ENCODE assay signal across 12 cellular contexts in genomic region chr20:57682184-57683038, GRCh38. TPM values are rescaled to one million over a fixed set of nuclear protein-coding genes. Genes with fewer than 3 reads are reported as not detected.
DNase-seq lines count a peak whose midpoint lies in the region; ATAC-seq, FAIRE-seq and TF ChIP-seq lines count a peak whose summit lies in the region.
"Had no signal": no experiment of that assay in that cellular context is flagged by ENCODE, and none has a peak within 500 bp of the region (broad histone marks: within the 10 kb centered on the region; RNA-seq: fewer than 3 reads in every experiment).

No MANE protein-coding gene starts in this region.

- no peaks in the 10 kb centered on the region for H3K9me3 ChIP-seq in left ventricle myocardium inferior (replicated peaks)
- H3K9me3 ChIP-seq: body of pancreas had no signal

- ATAC-seq in Right ventricle myocardium superior (ENCODE audit: poor library complexity) (no peak), HG03025 (IDR thresholded peaks at IDR 0.05; ENCODE audit: low FRiP score, unreplicated experiment) (peak; percentile 32)
- ATAC-seq in central memory CD8-positive, alpha-beta T cell (replicated peaks; ENCODE audit: extremely low read depth, poor library complexity, severe bottlenecking), result no peak
- ATAC-seq: body of pancreas had no signal

- H3K36me3 Mint-ChIP-seq in central memory CD8-positive, alpha-beta T cell (ENCODE audit: insufficient read depth), result peaks cover 3% of the 10 kb centered on the region

- no peak for DNase-seq in left ventricle myocardium inferior
- DNase-seq in Right ventricle myocardium superior, result no peak
- DNase-seq in central memory CD8-positive, alpha-beta T cell (ENCODE audit: low spot score in 2 of 2), result no peak
- no peak for DNase-seq in urothelium cell line (ENCODE audit: low spot score)
- no peak for DNase-seq in activated CD8-positive, alpha-beta memory T cell treated with anti-CD3 and anti-CD28 coated beads, Interleukin-2, amount 50 U/mL, for 4 hours
- no peak for DNase-seq in NCI-H2227 treated with DMSO at 0.1 percent for 48 hours (lab: John Stamatoyannopoulos, UW)
- DNase-seq in SK-N-DZ (ENCODE audit: low spot score), result no peak
- DNase-seq: ACHN, NCI-H1436 treated with DMSO at 0.1 percent for 48 hours had no signal

- H3K4me1 ChIP-seq in left ventricle myocardium inferior, result peaks cover 78% of the 10 kb centered on the region

- peak; percentile 58 for FAIRE-seq in urothelium cell line (lab: Jason Lieb, UNC)

- H3K9me3 Mint-ChIP-seq in central memory CD8-positive, alpha-beta T cell, result no peaks in the 10 kb centered on the region

- no peak overlapping the region for H3K4me3 Mint-ChIP-seq in central memory CD8-positive, alpha-beta T cell

- intact Hi-C loops in left ventricle myocardium inferior (cut with micrococcal nuclease) (no loop called here), Right ventricle myocardium superior (cut with DNase I) (no loop called here)

- H3K4me1 Mint-ChIP-seq in central memory CD8-positive, alpha-beta T cell, result peaks cover 17% of the 10 kb centered on the region

- H3K27ac ChIP-seq in left ventricle myocardium inferior (replicated peaks), result peak overlapping the region; percentile 50
- H3K27ac ChIP-seq: body of pancreas had no signal

- no peak overlapping the region for H3K4me3 ChIP-seq in left ventricle myocardium inferior
- H3K4me3 ChIP-seq: body of pancreas, skin epidermis had no signal

- H3K36me3 ChIP-seq in left ventricle myocardium inferior, result no peaks in the 10 kb centered on the region

- TF ChIP-seq CTCF in left ventricle myocardium inferior (IDR thresholded peaks at IDR 0.05; ENCODE audit: borderline replicate concordance), result no peak

- peak overlapping the region; percentile 17 for H3K27ac Mint-ChIP-seq in central memory CD8-positive, alpha-beta T cell (ENCODE audit: low read depth)

- H3K27me3 Mint-ChIP-seq in central memory CD8-positive, alpha-beta T cell, result peaks cover 28% of the 10 kb centered on the region

- H3K27me3 ChIP-seq in left ventricle myocardium inferior (ENCODE audit: low read depth), result no peaks in the 10 kb centered on the region
- H3K27me3 ChIP-seq: body of pancreas had no signal

RNA-seq across cellular contexts. Expression of gene PMEPA1, which starts 27.4 kb away (rescaled TPM):
- total RNA-seq in left ventricle myocardium inferior (36.4 TPM), Right ventricle myocardium superior (21.5 TPM)
- polyA plus RNA-seq in SK-N-DZ (2014; cell fraction: cytosol; rRNA removed), result 3.4 and 3.7 TPM in 2 replicates
- polyA plus RNA-seq in SK-N-DZ (2014; cell fraction: nucleus; rRNA removed), result 3.1 and 6.3 TPM in 2 replicates
